In the genomic region with DNA sequence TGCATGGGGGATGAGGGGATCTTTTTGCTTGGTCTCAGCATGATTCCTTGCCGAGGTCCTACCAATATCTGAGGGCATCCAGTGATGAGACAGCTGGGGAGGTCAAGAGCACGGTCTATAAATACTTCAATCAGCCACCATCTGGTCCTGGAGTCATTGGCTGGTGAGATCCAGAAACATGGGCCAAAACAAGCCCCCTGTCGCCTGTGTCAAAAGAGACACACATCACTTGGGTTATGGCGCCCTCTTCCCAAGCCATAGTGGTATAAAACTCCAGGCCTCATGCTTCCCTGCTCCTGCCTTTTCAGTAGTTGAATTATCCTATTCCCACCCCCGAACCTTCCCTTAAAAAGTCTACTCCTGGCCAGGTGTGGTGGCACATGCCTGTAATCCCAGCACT, we compare ENCODE assay signal across 1 cellular context.
TF ChIP-seq lines count a peak whose summit lies in the region.

No MANE protein-coding gene starts in this region.

TF ChIP-seq in GM23338, 12 proteins besides CTCF, POLR2A, EP300 and RAD21 (continued from another document):
- TF ChIP-seq, protein P1, sequence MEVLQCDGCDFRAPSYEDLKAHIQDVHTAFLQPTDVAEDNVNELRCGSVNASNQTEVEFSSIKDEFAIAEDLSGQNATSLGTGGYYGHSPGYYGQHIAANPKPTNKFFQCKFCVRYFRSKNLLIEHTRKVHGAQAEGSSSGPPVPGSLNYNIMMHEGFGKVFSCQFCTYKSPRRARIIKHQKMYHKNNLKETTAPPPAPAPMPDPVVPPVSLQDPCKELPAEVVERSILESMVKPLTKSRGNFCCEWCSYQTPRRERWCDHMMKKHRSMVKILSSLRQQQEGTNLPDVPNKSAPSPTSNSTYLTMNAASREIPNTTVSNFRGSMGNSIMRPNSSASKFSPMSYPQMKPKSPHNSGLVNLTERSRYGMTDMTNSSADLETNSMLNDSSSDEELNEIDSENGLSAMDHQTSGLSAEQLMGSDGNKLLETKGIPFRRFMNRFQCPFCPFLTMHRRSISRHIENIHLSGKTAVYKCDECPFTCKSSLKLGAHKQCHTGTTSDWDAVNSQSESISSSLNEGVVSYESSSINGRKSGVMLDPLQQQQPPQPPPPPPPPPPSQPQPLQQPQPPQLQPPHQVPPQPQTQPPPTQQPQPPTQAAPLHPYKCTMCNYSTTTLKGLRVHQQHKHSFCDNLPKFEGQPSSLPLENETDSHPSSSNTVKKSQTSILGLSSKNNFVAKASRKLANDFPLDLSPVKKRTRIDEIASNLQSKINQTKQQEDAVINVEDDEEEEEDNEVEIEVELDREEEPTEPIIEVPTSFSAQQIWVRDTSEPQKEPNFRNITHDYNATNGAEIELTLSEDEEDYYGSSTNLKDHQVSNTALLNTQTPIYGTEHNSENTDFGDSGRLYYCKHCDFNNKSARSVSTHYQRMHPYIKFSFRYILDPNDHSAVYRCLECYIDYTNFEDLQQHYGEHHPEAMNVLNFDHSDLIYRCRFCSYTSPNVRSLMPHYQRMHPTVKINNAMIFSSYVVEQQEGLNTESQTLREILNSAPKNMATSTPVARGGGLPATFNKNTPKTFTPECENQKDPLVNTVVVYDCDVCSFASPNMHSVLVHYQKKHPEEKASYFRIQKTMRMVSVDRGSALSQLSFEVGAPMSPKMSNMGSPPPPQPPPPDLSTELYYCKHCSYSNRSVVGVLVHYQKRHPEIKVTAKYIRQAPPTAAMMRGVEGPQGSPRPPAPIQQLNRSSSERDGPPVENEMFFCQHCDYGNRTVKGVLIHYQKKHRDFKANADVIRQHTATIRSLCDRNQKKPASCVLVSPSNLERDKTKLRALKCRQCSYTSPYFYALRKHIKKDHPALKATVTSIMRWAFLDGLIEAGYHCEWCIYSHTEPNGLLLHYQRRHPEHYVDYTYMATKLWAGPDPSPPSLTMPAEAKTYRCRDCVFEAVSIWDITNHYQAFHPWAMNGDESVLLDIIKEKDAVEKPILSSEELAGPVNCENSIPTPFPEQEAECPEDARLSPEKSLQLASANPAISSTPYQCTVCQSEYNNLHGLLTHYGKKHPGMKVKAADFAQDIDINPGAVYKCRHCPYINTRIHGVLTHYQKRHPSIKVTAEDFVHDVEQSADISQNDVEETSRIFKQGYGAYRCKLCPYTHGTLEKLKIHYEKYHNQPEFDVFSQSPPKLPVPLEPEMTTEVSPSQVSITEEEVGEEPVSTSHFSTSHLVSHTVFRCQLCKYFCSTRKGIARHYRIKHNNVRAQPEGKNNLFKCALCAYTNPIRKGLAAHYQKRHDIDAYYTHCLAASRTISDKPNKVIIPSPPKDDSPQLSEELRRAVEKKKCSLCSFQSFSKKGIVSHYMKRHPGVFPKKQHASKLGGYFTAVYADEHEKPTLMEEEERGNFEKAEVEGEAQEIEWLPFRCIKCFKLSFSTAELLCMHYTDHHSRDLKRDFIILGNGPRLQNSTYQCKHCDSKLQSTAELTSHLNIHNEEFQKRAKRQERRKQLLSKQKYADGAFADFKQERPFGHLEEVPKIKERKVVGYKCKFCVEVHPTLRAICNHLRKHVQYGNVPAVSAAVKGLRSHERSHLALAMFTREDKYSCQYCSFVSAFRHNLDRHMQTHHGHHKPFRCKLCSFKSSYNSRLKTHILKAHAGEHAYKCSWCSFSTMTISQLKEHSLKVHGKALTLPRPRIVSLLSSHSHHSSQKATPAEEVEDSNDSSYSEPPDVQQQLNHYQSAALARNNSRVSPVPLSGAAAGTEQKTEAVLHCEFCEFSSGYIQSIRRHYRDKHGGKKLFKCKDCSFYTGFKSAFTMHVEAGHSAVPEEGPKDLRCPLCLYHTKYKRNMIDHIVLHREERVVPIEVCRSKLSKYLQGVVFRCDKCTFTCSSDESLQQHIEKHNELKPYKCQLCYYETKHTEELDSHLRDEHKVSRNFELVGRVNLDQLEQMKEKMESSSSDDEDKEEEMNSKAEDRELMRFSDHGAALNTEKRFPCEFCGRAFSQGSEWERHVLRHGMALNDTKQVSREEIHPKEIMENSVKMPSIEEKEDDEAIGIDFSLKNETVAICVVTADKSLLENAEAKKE (CRISPR knock-in tag; IDR thresholded peaks at IDR 0.05): no peak
- TF ChIP-seq EZH2 (IDR thresholded peaks at IDR 0.05; ENCODE audit: low read depth, unreplicated experiment): no peak
- no peak for TF ChIP-seq EZH2phosphoT487 (IDR thresholded peaks at IDR 0.05; ENCODE audit: unreplicated experiment)
- TF ChIP-seq POLR2AphosphoS5 (IDR thresholded peaks at IDR 0.05; ENCODE audit: low read depth): no peak
- TF ChIP-seq ZNF114 (CRISPR knock-in tag; IDR thresholded peaks at IDR 0.05): no peak
- no peak for TF ChIP-seq CREB1 (CRISPR knock-in tag; IDR thresholded peaks at IDR 0.05; ENCODE audit: low read depth)
- TF ChIP-seq, protein P2, sequence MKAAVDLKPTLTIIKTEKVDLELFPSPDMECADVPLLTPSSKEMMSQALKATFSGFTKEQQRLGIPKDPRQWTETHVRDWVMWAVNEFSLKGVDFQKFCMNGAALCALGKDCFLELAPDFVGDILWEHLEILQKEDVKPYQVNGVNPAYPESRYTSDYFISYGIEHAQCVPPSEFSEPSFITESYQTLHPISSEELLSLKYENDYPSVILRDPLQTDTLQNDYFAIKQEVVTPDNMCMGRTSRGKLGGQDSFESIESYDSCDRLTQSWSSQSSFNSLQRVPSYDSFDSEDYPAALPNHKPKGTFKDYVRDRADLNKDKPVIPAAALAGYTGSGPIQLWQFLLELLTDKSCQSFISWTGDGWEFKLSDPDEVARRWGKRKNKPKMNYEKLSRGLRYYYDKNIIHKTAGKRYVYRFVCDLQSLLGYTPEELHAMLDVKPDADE (IDR thresholded peaks at IDR 0.05): no peak
- TF ChIP-seq, protein P3, sequence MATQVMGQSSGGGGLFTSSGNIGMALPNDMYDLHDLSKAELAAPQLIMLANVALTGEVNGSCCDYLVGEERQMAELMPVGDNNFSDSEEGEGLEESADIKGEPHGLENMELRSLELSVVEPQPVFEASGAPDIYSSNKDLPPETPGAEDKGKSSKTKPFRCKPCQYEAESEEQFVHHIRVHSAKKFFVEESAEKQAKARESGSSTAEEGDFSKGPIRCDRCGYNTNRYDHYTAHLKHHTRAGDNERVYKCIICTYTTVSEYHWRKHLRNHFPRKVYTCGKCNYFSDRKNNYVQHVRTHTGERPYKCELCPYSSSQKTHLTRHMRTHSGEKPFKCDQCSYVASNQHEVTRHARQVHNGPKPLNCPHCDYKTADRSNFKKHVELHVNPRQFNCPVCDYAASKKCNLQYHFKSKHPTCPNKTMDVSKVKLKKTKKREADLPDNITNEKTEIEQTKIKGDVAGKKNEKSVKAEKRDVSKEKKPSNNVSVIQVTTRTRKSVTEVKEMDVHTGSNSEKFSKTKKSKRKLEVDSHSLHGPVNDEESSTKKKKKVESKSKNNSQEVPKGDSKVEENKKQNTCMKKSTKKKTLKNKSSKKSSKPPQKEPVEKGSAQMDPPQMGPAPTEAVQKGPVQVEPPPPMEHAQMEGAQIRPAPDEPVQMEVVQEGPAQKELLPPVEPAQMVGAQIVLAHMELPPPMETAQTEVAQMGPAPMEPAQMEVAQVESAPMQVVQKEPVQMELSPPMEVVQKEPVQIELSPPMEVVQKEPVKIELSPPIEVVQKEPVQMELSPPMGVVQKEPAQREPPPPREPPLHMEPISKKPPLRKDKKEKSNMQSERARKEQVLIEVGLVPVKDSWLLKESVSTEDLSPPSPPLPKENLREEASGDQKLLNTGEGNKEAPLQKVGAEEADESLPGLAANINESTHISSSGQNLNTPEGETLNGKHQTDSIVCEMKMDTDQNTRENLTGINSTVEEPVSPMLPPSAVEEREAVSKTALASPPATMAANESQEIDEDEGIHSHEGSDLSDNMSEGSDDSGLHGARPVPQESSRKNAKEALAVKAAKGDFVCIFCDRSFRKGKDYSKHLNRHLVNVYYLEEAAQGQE (IDR thresholded peaks at IDR 0.05; ENCODE audit: unreplicated experiment): no peak
